ENCODE assay signal across 8 cellular contexts in the genomic region with DNA sequence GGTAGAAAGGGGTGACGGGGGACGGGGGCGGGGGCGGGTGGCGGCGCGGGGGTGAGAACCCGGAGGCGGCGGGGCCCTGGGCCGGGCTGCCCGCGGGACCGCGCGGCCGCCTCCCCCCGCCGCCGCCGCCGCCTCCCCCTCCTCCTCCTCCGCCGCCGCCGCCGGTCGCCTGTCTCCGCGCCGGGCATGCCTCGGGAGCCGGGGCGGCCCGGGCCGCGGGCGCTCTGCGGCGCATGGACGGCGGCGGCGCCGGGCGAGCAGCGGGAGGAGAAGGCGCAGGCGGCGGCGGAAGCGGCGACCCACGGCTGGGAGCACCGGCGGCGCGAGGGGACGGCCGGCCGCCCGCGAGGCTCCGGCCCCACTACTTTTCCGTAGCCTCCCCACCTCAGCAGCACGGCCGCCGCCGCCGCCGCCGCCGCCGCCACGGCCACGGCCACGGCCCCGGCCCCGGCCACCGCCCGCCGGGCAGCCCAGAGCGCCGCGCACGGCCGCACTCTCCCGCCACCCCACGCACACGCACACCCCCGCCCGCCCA. TPM values are rescaled to one million over a fixed set of nuclear protein-coding genes. Genes with fewer than 3 reads are reported as not detected.
A peak's percentile ranks its signal among the peaks of the same experiment; 100 is the strongest.
DNase-seq lines count a peak whose midpoint lies in the region; ATAC-seq and TF ChIP-seq lines count a peak whose summit lies in the region.

A gene (plus strand): TSS at position 161 of the 535 bp plus-strand sequence.

- no peaks in the 10 kb centered on the region for H4K20me1 ChIP-seq in PC-9 (ENCODE audit: insufficient read depth)

- H3K4me1 Mint-ChIP-seq in activated T-cell treated with anti-CD3 and anti-CD28 coated beads, Interleukin-2, amount 50 U/mL, for 72 hours (ENCODE audit: low read depth) = peaks cover 16% of the 10 kb centered on the region
- peaks cover 0 to 9% of the 10 kb centered on the region in 2 donors for H3K4me1 Mint-ChIP-seq in natural killer cell treated with Interleukin-12 subunit alpha and Interleukin-12 subunit beta and Interleukin-15 and Interleukin-18, amount 100 ng/mL, for 72 hours (ENCODE audit: low read depth in 2 of 2)

- H3K4me3 Mint-ChIP-seq in activated T-cell treated with anti-CD3 and anti-CD28 coated beads, Interleukin-2, amount 50 U/mL, for 72 hours = peak within 1 kb of the TSS; percentile 88 to 97
- peak within 1 kb of the TSS; percentile 73 for H3K4me3 Mint-ChIP-seq in natural killer cell treated with Interleukin-12 subunit alpha and Interleukin-12 subunit beta and Interleukin-15 and Interleukin-18, amount 100 ng/mL, for 72 hours

- no peaks in the 10 kb centered on the region for H3K4me1 ChIP-seq in PC-9 (replicated peaks; ENCODE audit: insufficient read depth)

- peak within 1 kb of the TSS; percentile 57 for H3K4me3 ChIP-seq in PC-9
- H3K4me3 ChIP-seq in epithelial cell of proximal tubule (ENCODE audit: low read depth, low read length) = peak within 1 kb of the TSS; percentile 60

- TF ChIP-seq CTCF in PC-9 (conservative IDR thresholded peaks at IDR 0.05) (no peak), epithelial cell of proximal tubule (conservative IDR thresholded peaks at IDR 0.05; ENCODE audit: low read depth, low read length) (no peak)

- no peak within 1 kb of the TSS for H3K27ac ChIP-seq in PC-9

- H3K4me2 ChIP-seq in PC-9 = peak within 1 kb of the TSS; percentile 72

- CTCF ChIA-PET in PC-9 (lab: Charles Lee) = no interaction called here

- BruUV-seq in PC-9 (replicated peaks; lab: Mats Ljungman, UMichigan) = no TSS peak

- H3K9me3 Mint-ChIP-seq in activated T-cell treated with anti-CD3 and anti-CD28 coated beads, Interleukin-2, amount 50 U/mL, for 72 hours = no peaks in the 10 kb centered on the region
- peaks cover 5% of the 10 kb centered on the region for H3K9me3 Mint-ChIP-seq in natural killer cell treated with Interleukin-12 subunit alpha and Interleukin-12 subunit beta and Interleukin-15 and Interleukin-18, amount 100 ng/mL, for 72 hours

- no peaks in the 10 kb centered on the region for H3K79me2 ChIP-seq in PC-9 (ENCODE audit: low read depth)

- peak within 1 kb of the TSS; percentile 72; the same call in 1 of the 2 replicates for H2AFZ ChIP-seq in PC-9

- peaks cover 26% of the 10 kb centered on the region for H3K27me3 ChIP-seq in PC-9 (ENCODE audit: insufficient read depth, low read depth)

- intact Hi-C loops in PC-9 (cut with micrococcal nuclease; ENCODE audit: unreplicated experiment) = loop anchor here (10.0 kb wide), 1 partner anchor 364 kb away; no protein-coding TSS in a partner anchor

- ATAC-seq in activated T-cell treated with anti-CD3 and anti-CD28 coated beads, Interleukin-2, amount 50 U/mL, for 72 hours (replicated peaks in 1 of 2) = peak; percentile 27 to 33
- peak in 1 of 2 donors; percentile 34 for ATAC-seq in natural killer cell treated with Interleukin-12 subunit alpha and Interleukin-12 subunit beta and Interleukin-15 and Interleukin-18, amount 100 ng/mL, for 72 hours
- no peak for ATAC-seq in HG03342 (IDR thresholded peaks at IDR 0.05; ENCODE audit: unreplicated experiment)

- H3K36me3 ChIP-seq in PC-9 (ENCODE audit: low read depth) = no peaks in the 10 kb centered on the region

- no peaks in the 10 kb centered on the region for H3K9me3 ChIP-seq in PC-9 (ENCODE audit: insufficient read depth, low read depth)

- DNase-seq in activated T-cell treated with anti-CD3 and anti-CD28 coated beads, Interleukin-2, amount 50 U/mL, for 72 hours = no peak
- DNase-seq in activated T-cell treated with anti-CD3 and anti-CD28 coated beads, Interleukin-2, amount 50 U/mL, for 48 hours = no peak
- DNase-seq in PC-9 (no peak), epithelial cell of proximal tubule (ENCODE audit: low read depth) (no peak), mucosa of gallbladder (ENCODE audit: low spot score) (no peak), NCI-H526 treated with DMSO at 0.1 percent for 48 hours (lab: John Stamatoyannopoulos, UW) (no peak)
- DNase-seq in natural killer cell treated with Interleukin-12 subunit alpha and Interleukin-12 subunit beta and Interleukin-15 and Interleukin-18, amount 100 ng/mL, for 72 hours (ENCODE audit: low spot score) = no peak

- peak within 1 kb of the TSS; percentile 93 for H3K27ac Mint-ChIP-seq in activated T-cell treated with anti-CD3 and anti-CD28 coated beads, Interleukin-2, amount 50 U/mL, for 72 hours
- no peak within 1 kb of the TSS for H3K27ac Mint-ChIP-seq in natural killer cell treated with Interleukin-12 subunit alpha and Interleukin-12 subunit beta and Interleukin-15 and Interleukin-18, amount 100 ng/mL, for 72 hours

- H3F3A ChIP-seq in PC-9 (ENCODE audit: insufficient read depth, low read depth) = no peaks in the 10 kb centered on the region

- peaks cover 69% of the 10 kb centered on the region for H3K27me3 Mint-ChIP-seq in activated T-cell treated with anti-CD3 and anti-CD28 coated beads, Interleukin-2, amount 50 U/mL, for 72 hours (ENCODE audit: low read depth)
- H3K27me3 Mint-ChIP-seq in natural killer cell treated with Interleukin-12 subunit alpha and Interleukin-12 subunit beta and Interleukin-15 and Interleukin-18, amount 100 ng/mL, for 72 hours = peaks cover 28 to 53% of the 10 kb centered on the region in 2 donors

- POLR2A ChIA-PET in PC-9 (lab: Charles Lee; ENCODE audit: unreplicated experiment) = no interaction called here

- peaks cover 2 to 5% of the 10 kb centered on the region in 2 donors for H3K36me3 Mint-ChIP-seq in activated T-cell treated with anti-CD3 and anti-CD28 coated beads, Interleukin-2, amount 50 U/mL, for 72 hours (ENCODE audit: insufficient read depth in 2 of 2)
- peaks cover 11% of the 10 kb centered on the region for H3K36me3 Mint-ChIP-seq in natural killer cell treated with Interleukin-12 subunit alpha and Interleukin-12 subunit beta and Interleukin-15 and Interleukin-18, amount 100 ng/mL, for 72 hours

- no peaks in the 10 kb centered on the region for H3K9me2 ChIP-seq in PC-9 (ENCODE audit: insufficient read depth)

RNA-seq across cellular contexts. Expression of the gene that starts here (rescaled TPM):
- total RNA-seq in activated T-cell treated with anti-CD3 and anti-CD28 coated beads, Interleukin-2, amount 50 U/mL, for 72 hours = not detected
- not detected in 2 replicates for total RNA-seq in PC-9 (2021)
- total RNA-seq in epithelial cell of proximal tubule = 0.07 and 0.35 TPM in 2 replicates
- not detected for total RNA-seq in natural killer cell treated with Interleukin-12 subunit alpha and Interleukin-12 subunit beta and Interleukin-15 and Interleukin-18, amount 100 ng/mL, for 72 hours
- 1.8 TPM for total RNA-seq in mucosa of gallbladder

Comparison
In these comparisons a context has a peak if more than half of its experiments do, and no peak if none do; other contexts are left out.
1. Peak in ATAC-seq in activated T-cell treated with anti-CD3 and anti-CD28 coated beads, Interleukin-2, amount 50 U/mL, for 72 hours; RNA of the gene not detected or under 1 TPM.